ENCODE assay signal across 8 cellular contexts in genomic region chr11:16945671-16946469, GRCh38.
DNase-seq lines count a peak whose midpoint lies in the region; ATAC-seq and TF ChIP-seq lines count a peak whose summit lies in the region.

No MANE protein-coding gene starts in this region.

- peak overlapping the region; percentile 20 for H3K27ac Mint-ChIP-seq in osteocyte (ENCODE audit: unreplicated experiment)

- no peaks in the 10 kb centered on the region for H3K9me3 Mint-ChIP-seq in osteocyte (ENCODE audit: unreplicated experiment)

- H3K4me1 Mint-ChIP-seq in osteocyte (ENCODE audit: unreplicated experiment) = peaks cover 4% of the 10 kb centered on the region

- intact Hi-C loops in posterior vena cava (cut with DNase I) = no loop called here

- peak; percentile 79 for ATAC-seq in GM19043 (IDR thresholded peaks at IDR 0.05; ENCODE audit: low read depth, unreplicated experiment)
- ATAC-seq in HG03108 (IDR thresholded peaks at IDR 0.05; ENCODE audit: unreplicated experiment) = peak; percentile 80

- H3K27me3 Mint-ChIP-seq in osteocyte (ENCODE audit: unreplicated experiment) = no peaks in the 10 kb centered on the region

- no peak overlapping the region for H3K4me3 Mint-ChIP-seq in osteocyte (ENCODE audit: unreplicated experiment)

- DNase-seq in DMS 273 (lab: John Stamatoyannopoulos, UW; ENCODE audit: unreplicated experiment) (peak; percentile 62), NCI-H226 (peak; percentile 60), globus pallidus (ENCODE audit: low spot score) (peak; percentile 74), osteocyte (ENCODE audit: extremely low spot score, unreplicated experiment) (peak; percentile 88), posterior vena cava (ENCODE audit: low spot score) (no peak)
- DNase-seq in activated CD8-positive, alpha-beta memory T cell treated with anti-CD3 and anti-CD28 coated beads, Interleukin-2, amount 50 U/mL, for 48 hours = peak; percentile 62

- H3K36me3 Mint-ChIP-seq in osteocyte (ENCODE audit: unreplicated experiment) = no peaks in the 10 kb centered on the region

- TF ChIP-seq CTCF in osteocyte (IDR thresholded peaks at IDR 0.05) = peak; percentile 92
